In the genomic region with DNA sequence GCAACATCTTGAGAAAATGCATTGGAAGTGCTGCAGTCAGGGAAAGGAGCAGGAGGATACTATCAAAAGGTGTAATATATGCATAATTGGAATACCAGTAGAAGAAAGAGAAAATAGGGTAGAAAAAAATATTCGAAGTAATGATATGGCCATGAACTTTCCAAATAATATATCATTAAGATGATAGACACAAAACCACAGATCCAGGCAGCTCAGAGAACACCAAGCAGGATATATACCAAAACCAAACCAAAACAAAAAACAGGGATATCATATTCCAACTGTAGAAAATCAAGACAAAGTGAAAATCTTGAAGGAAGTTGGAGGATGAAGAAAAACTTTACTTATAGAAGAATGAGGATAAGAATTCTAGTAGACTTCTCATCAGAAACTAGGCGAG, we compare ENCODE assay signal across 1 cellular context.
TF ChIP-seq lines count a peak whose summit lies in the region.

No MANE protein-coding gene starts in this region.

TF ChIP-seq in HEK293, 187 proteins besides CTCF, POLR2A, EP300 and RAD21 (continued from another document):
- no peak for TF ChIP-seq ZSCAN5A (tag by site-specific recombination; IDR thresholded peaks at IDR 0.05)
